ENCODE assay signal across 15 cellular contexts in genomic region chr10:15201589-15202300, GRCh38. TPM values are rescaled to one million over a fixed set of nuclear protein-coding genes. Genes with fewer than 3 reads are reported as not detected.
A peak's percentile ranks its signal among the peaks of the same experiment; 100 is the strongest.
DNase-seq lines count a peak whose midpoint lies in the region; FAIRE-seq and TF ChIP-seq lines count a peak whose summit lies in the region.
"Had no signal": no experiment of that assay in that cellular context is flagged by ENCODE, and none has a peak within 500 bp of the region (broad histone marks: within the 10 kb centered on the region; RNA-seq: fewer than 3 reads in every experiment).

No MANE protein-coding gene starts in this region.

- H4K8ac ChIP-seq in trophoblast cell (ENCODE audit: low read depth, low read length), result no peak overlapping the region

- no peak for TF ChIP-seq CTCF in RWPE1 (conservative IDR thresholded peaks at IDR 0.05; ENCODE audit: low read depth)
- TF ChIP-seq CTCF in epithelial cell of esophagus (IDR thresholded peaks at IDR 0.05; ENCODE audit: insufficient read depth, low read depth, low read length, missing control alignments), result no peak
- TF ChIP-seq CTCF in prostate gland (IDR thresholded peaks at IDR 0.05), result no peak

- H3K27ac ChIP-seq in RWPE1 (no peak overlapping the region), trophoblast cell (ENCODE audit: low read depth, low read length) (no peak overlapping the region), prostate gland (no peak overlapping the region)
- H3K27ac ChIP-seq: esophagus muscularis mucosa, neural progenitor cell had no signal

- WGBS in trophoblast cell (ENCODE audit: extremely low coverage, insufficient coverage, insufficient read length), result no CpG with 5 or more reads among the region's 6 CpGs
- 73% methylated on average over 6 of the region's 6 CpGs for WGBS in prostate gland

- CTCF ChIA-PET in RWPE1 (lab: Yijun Ruan, JAX), result interaction anchor here (0.6 kb wide), 1 partner anchor 53 kb away, joined by 3 read pairs; no protein-coding TSS in a partner anchor

- peaks cover 16% of the 10 kb centered on the region in 2 experiments for H3K4me1 ChIP-seq in trophoblast cell (ENCODE audit: control insufficient read depth in 1 of 2, insufficient read depth in 2 of 2, low read length in 2 of 2)
- H3K4me1 ChIP-seq in prostate gland (replicated peaks), result no peaks in the 10 kb centered on the region
- H3K4me1 ChIP-seq: neural progenitor cell had no signal

- peak; percentile 88 for FAIRE-seq in G401.6 (lab: Jason Lieb, UNC)

- H3K79me1 ChIP-seq in trophoblast cell (ENCODE audit: low read length), result peaks cover 2% of the 10 kb centered on the region

- H3K36me3 ChIP-seq in trophoblast cell (ENCODE audit: control insufficient read depth in 1 of 2, insufficient read depth in 2 of 2, low read length in 2 of 2) (peaks cover 0 to 4% of the 10 kb centered on the region in 2 experiments), prostate gland (no peaks in the 10 kb centered on the region)
- H3K36me3 ChIP-seq: esophagus muscularis mucosa, neural progenitor cell had no signal

- TF ChIP-seq POLR2A in prostate gland (IDR thresholded peaks at IDR 0.05), result no peak

- H3K23ac ChIP-seq in trophoblast cell (ENCODE audit: low read length), result no peak overlapping the region

- no peak overlapping the region for H3K4ac ChIP-seq in trophoblast cell (ENCODE audit: low read depth, low read length)

- no peak overlapping the region for H4K91ac ChIP-seq in trophoblast cell (ENCODE audit: low read depth, low read length)

- H2BK12ac ChIP-seq in trophoblast cell (ENCODE audit: low read length), result peak overlapping the region; percentile 3

- H2BK5ac ChIP-seq in trophoblast cell (ENCODE audit: low read depth, low read length, poor library complexity), result no peak overlapping the region

- H3K9me3 ChIP-seq in trophoblast cell (ENCODE audit: insufficient read depth, low read depth, low read length) (no peaks in the 10 kb centered on the region), prostate gland (no peaks in the 10 kb centered on the region)
- H3K9me3 ChIP-seq: esophagus muscularis mucosa, MG63 had no signal

- no peak overlapping the region for H2AK5ac ChIP-seq in trophoblast cell (ENCODE audit: low read length)

- no peaks in the 10 kb centered on the region for H3K27me3 ChIP-seq in trophoblast cell (ENCODE audit: insufficient read depth, low read length)
- no peaks in the 10 kb centered on the region for H3K27me3 ChIP-seq in prostate gland (replicated peaks; ENCODE audit: insufficient read depth)
- H3K27me3 ChIP-seq: esophagus muscularis mucosa, MG63, neural progenitor cell had no signal

- no peak overlapping the region for H3K9ac ChIP-seq in trophoblast cell (ENCODE audit: low read length)
- H3K9ac ChIP-seq: neural progenitor cell had no signal

- H3K14ac ChIP-seq in trophoblast cell (ENCODE audit: low read length), result no peak overlapping the region

- intact Hi-C loops in prostate gland (cut with DNase I), result no loop called here

- DNase-seq in RWPE1 (ENCODE audit: low spot score) (peak; percentile 30), epithelial cell of esophagus (ENCODE audit: low read depth) (peak; percentile 14), trophoblast cell (peak in 1 of 2 donors; percentile 25), prostate gland (ENCODE audit: low spot score) (no peak)
- no peak for DNase-seq in activated CD4-positive, alpha-beta T cell treated with anti-CD3 and anti-CD28 coated beads, Interleukin-2, amount 50 U/mL, for 4 hours
- no peak for DNase-seq in activated CD4-positive, CD25-positive, alpha-beta regulatory T cell (lab: John Stamatoyannopoulos, UW)
- DNase-seq in stimulated activated CD8-positive, alpha-beta memory T cell treated with anti-CD3 and anti-CD28 coated beads, Interleukin-4, amount 100 ng/mL, for 48 hours, result no peak
- DNase-seq: activated CD4-positive, CD25-positive, alpha-beta regulatory T cell treated with anti-CD3 and anti-CD28 coated beads, Interleukin-2, amount 50 U/mL, for 72 hours; activated T-cell treated with anti-CD3 and anti-CD28 coated beads, Interleukin-2, amount 50 U/mL, for 48 hours; MG63; NCI-H345; SHP77 treated with DMSO at 0.1 percent for 48 hours had no signal

- POLR2A ChIA-PET in RWPE1 (lab: Yijun Ruan, JAX; ENCODE audit: low non-redundant PET), result no interaction called here

- no peaks in the 10 kb centered on the region for H3K79me2 ChIP-seq in trophoblast cell (ENCODE audit: control insufficient read depth, insufficient read depth, low read length, poor library complexity)

- H3K4me2 ChIP-seq in trophoblast cell (ENCODE audit: low read length), result no peak overlapping the region
- H3K4me2 ChIP-seq: neural progenitor cell had no signal

- no peak overlapping the region for H3K4me3 ChIP-seq in epithelial cell of esophagus (ENCODE audit: low read length)
- H3K4me3 ChIP-seq in trophoblast cell (ENCODE audit: low read depth, low read length), result no peak overlapping the region
- no peak overlapping the region for H3K4me3 ChIP-seq in prostate gland
- H3K4me3 ChIP-seq: esophagus muscularis mucosa, MG63, neural progenitor cell had no signal

- H2BK120ac ChIP-seq in trophoblast cell (ENCODE audit: insufficient read depth, low read length, poor library complexity), result no peak overlapping the region

- H4K12ac ChIP-seq in trophoblast cell (ENCODE audit: low read depth, low read length), result no peak overlapping the region

- H2AFZ ChIP-seq in trophoblast cell (ENCODE audit: insufficient read depth, low read length, poor library complexity), result no peak overlapping the region
- H2AFZ ChIP-seq: neural progenitor cell had no signal

- H3K18ac ChIP-seq in trophoblast cell (ENCODE audit: low read length), result no peak overlapping the region

RNA-seq across cellular contexts. Expression of gene NMT2, which starts 33.3 kb away (rescaled TPM):
- 5.7 and 5.9 TPM in 2 replicates for polyA plus RNA-seq in trophoblast cell (2013)
- 10 to 100 TPM; 18.3 to 39.6 TPM for total RNA-seq in prostate gland

Comparison
In these comparisons a context has a peak if more than half of its experiments do, and no peak if none do; other contexts are left out.
1. DNase-seq: peak in RWPE1 (single experiment) and epithelial cell of esophagus (single experiment); none in activated CD4-positive, alpha-beta T cell treated with anti-CD3 and anti-CD28 coated beads, Interleukin-2, amount 50 U/mL, for 4 hours (0 of 2), activated CD4-positive, CD25-positive, alpha-beta regulatory T cell (0 of 4), prostate gland (single experiment) and stimulated activated CD8-positive, alpha-beta memory T cell treated with anti-CD3 and anti-CD28 coated beads, Interleukin-4, amount 100 ng/mL, for 48 hours (single experiment).